37 cellular contexts compared by ENCODE assay signal in the genomic region with DNA sequence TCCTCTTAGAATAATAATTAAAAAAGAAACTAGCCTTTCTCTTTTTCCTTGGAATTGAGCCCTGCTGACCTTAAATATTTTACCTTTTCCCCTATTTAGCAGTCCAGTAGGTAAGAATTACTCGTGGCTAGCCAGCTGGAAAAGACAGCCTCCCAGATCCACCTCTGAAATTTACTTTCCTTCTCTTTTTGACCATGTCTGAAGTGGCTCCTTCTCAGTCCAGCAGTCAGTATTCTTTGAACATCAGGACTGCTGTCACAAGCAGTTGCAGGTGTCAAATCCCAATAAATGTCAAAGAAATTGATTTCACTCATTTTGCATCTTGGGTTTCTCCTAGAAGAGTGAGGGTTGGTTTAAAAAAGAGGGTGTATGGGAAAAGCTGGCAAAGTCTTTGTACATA.
"Had no signal": no experiment of that assay in that cellular context is flagged by ENCODE, and none has a peak within 500 bp of the region (broad histone marks: within the 10 kb centered on the region; RNA-seq: fewer than 3 reads in every experiment).

No MANE protein-coding gene starts in this region.

- H3K9me3 ChIP-seq: Peyer's patch had no signal

- H3K27ac ChIP-seq: brain microvascular endothelial cell, Peyer's patch, RWPE1, VCaP had no signal

- H3K27me3 ChIP-seq: brain microvascular endothelial cell, Peyer's patch had no signal

- H3K36me3 Mint-ChIP-seq: activated CD4-positive, alpha-beta memory T cell treated with anti-CD3 and anti-CD28 coated beads for 36 hours; activated naive CD4-positive, alpha-beta T cell treated with anti-CD3 and anti-CD28 coated beads, Interleukin-2, amount 10 ng/mL, durations not matched to agents 7 days and 5 days; activated naive CD8-positive, alpha-beta T cell had no signal

- H3K9me3 Mint-ChIP-seq: activated B cell treated with CpG ODN at 0.5 μM for 24 hours; activated naive CD4-positive, alpha-beta T cell treated with anti-CD3 and anti-CD28 coated beads, Interleukin-2, amount 10 ng/mL, durations not matched to agents 7 days and 5 days; activated naive CD8-positive, alpha-beta T cell treated with anti-CD3 and anti-CD28 coated beads, Interleukin-2, amount 50 U/mL, for 24 hours; activated T-helper 1 cell treated with anti-CD3 and anti-CD28 coated beads, Interleukin-12 subunit alpha, Interleukin-12 subunit beta, Interleukin-2, Interleukin-4 antibody, amounts not matched to agents 30 ng/mL and 10 ng/mL and 1 ng/mL, durations not matched to agents 14 hours and 24 hours and 36 hours had no signal

- H3K4me1 Mint-ChIP-seq: activated B cell treated with CpG ODN at 0.5 μM for 24 hours; activated naive CD4-positive, alpha-beta T cell treated with anti-CD3 and anti-CD28 coated beads, Interleukin-2, amount 10 ng/mL, durations not matched to agents 7 days and 5 days; activated naive CD8-positive, alpha-beta T cell treated with anti-CD3 and anti-CD28 coated beads, Interleukin-2, amount 50 U/mL, for 24 hours had no signal

- H3K27ac Mint-ChIP-seq: activated B cell treated with CpG ODN at 0.5 μM for 24 hours; activated CD4-positive, alpha-beta memory T cell treated with anti-CD3 and anti-CD28 coated beads for 36 hours; activated naive CD4-positive, alpha-beta T cell treated with anti-CD3 and anti-CD28 coated beads, Interleukin-2, amount 10 ng/mL, durations not matched to agents 7 days and 5 days; activated naive CD8-positive, alpha-beta T cell; activated naive CD8-positive, alpha-beta T cell treated with anti-CD3 and anti-CD28 coated beads, Interleukin-2, amount 50 U/mL, for 24 hours; activated T-helper 1 cell treated with anti-CD3 and anti-CD28 coated beads, Interleukin-12 subunit alpha, Interleukin-12 subunit beta, Interleukin-2, Interleukin-4 antibody, amounts not matched to agents 30 ng/mL and 10 ng/mL and 1 ng/mL, durations not matched to agents 14 hours and 24 hours and 36 hours had no signal

- H3K4me3 ChIP-seq: Peyer's patch had no signal

- H3K36me3 ChIP-seq: brain microvascular endothelial cell, Peyer's patch had no signal

- H3K27me3 Mint-ChIP-seq: activated B cell treated with CpG ODN at 0.5 μM for 24 hours; activated CD4-positive, alpha-beta memory T cell treated with anti-CD3 and anti-CD28 coated beads for 36 hours; activated naive CD4-positive, alpha-beta T cell treated with anti-CD3 and anti-CD28 coated beads, Interleukin-2, amount 10 ng/mL, durations not matched to agents 7 days and 5 days; activated naive CD8-positive, alpha-beta T cell; activated naive CD8-positive, alpha-beta T cell treated with anti-CD3 and anti-CD28 coated beads, Interleukin-2, amount 50 U/mL, for 24 hours had no signal

- ATAC-seq: activated naive CD8-positive, alpha-beta T cell treated with anti-CD3 and anti-CD28 coated beads, Interleukin-2, amount 50 U/mL, for 24 hours; activated T-cell treated with anti-CD3 and anti-CD28 coated beads, Interleukin-2, amount 50 U/mL, for 4 hours; Right ventricle myocardium inferior had no signal

- H3K4me3 Mint-ChIP-seq: activated B cell treated with CpG ODN at 0.5 μM for 24 hours; activated CD4-positive, alpha-beta memory T cell treated with anti-CD3 and anti-CD28 coated beads for 36 hours; activated naive CD4-positive, alpha-beta T cell treated with anti-CD3 and anti-CD28 coated beads, Interleukin-2, amount 10 ng/mL, durations not matched to agents 7 days and 5 days; activated naive CD8-positive, alpha-beta T cell; activated naive CD8-positive, alpha-beta T cell treated with anti-CD3 and anti-CD28 coated beads, Interleukin-2, amount 50 U/mL, for 24 hours; activated T-cell treated with anti-CD3 and anti-CD28 coated beads, Interleukin-2, amount 50 U/mL, for 4 hours; activated T-helper 1 cell treated with anti-CD3 and anti-CD28 coated beads, Interleukin-12 subunit alpha, Interleukin-12 subunit beta, Interleukin-2, Interleukin-4 antibody, amounts not matched to agents 30 ng/mL and 10 ng/mL and 1 ng/mL, durations not matched to agents 14 hours and 24 hours and 36 hours had no signal

- H3K4me1 ChIP-seq: Peyer's patch had no signal

- DNase-seq: activated B cell treated with CpG ODN at 0.5 μM for 24 hours; activated CD4-positive, alpha-beta memory T cell treated with anti-CD3 and anti-CD28 coated beads for 36 hours; activated CD4-positive, alpha-beta T cell treated with anti-CD3 and anti-CD28 coated beads for 4 hours; activated CD4-positive, alpha-beta T cell treated with anti-CD3 and anti-CD28 coated beads, Interleukin-2, amount 50 U/mL, for 1 hour; activated CD4-positive, CD25-positive, alpha-beta regulatory T cell treated with anti-CD3 and anti-CD28 coated beads, Interleukin-2, amount 50 U/mL, for 72 hours; activated CD8-positive, alpha-beta memory T cell treated with anti-CD3 and anti-CD28 coated beads, Interleukin-2, amount 50 U/mL, for 4 hours; activated gamma-delta T cell treated with Interleukin-2 at 50 U/mL for 16 hours; activated naive CD4-positive, alpha-beta T cell treated with anti-CD3 and anti-CD28 coated beads, Interleukin-2, amount 10 ng/mL, durations not matched to agents 7 days and 5 days; activated naive CD8-positive, alpha-beta T cell treated with anti-CD3 and anti-CD28 coated beads, Interleukin-2, amount 50 U/mL, for 24 hours; activated T-cell treated with anti-CD3 and anti-CD28 coated beads for 4 hours; activated T-cell treated with anti-CD3 and anti-CD28 coated beads, Interleukin-2, amount 50 U/mL, for 4 hours; anterior cingulate cortex; brain microvascular endothelial cell; central memory CD4-positive, alpha-beta T cell; NCI-H1092 treated with DMSO at 0.1 percent for 48 hours; NCI-H1417; NCI-H146; NCI-H187; NCI-H2029 treated with DMSO at 0.1 percent for 48 hours; NCI-H2107; NCI-H2171 treated with DMSO at 0.1 percent for 48 hours; NCI-H226; NCI-H446 treated with DMSO at 0.1 percent for 48 hours; NCI-H524; NCI-H69; NCI-H82; NK-92 treated with Interleukin-12 subunit alpha and Interleukin-12 subunit beta, amount 100 ng/mL, for 24 hours; Peyer's patch; SW 1271; T-helper 1 cell; T-helper 2 cell; T-helper 9 cell had no signal
